In the genomic region with DNA sequence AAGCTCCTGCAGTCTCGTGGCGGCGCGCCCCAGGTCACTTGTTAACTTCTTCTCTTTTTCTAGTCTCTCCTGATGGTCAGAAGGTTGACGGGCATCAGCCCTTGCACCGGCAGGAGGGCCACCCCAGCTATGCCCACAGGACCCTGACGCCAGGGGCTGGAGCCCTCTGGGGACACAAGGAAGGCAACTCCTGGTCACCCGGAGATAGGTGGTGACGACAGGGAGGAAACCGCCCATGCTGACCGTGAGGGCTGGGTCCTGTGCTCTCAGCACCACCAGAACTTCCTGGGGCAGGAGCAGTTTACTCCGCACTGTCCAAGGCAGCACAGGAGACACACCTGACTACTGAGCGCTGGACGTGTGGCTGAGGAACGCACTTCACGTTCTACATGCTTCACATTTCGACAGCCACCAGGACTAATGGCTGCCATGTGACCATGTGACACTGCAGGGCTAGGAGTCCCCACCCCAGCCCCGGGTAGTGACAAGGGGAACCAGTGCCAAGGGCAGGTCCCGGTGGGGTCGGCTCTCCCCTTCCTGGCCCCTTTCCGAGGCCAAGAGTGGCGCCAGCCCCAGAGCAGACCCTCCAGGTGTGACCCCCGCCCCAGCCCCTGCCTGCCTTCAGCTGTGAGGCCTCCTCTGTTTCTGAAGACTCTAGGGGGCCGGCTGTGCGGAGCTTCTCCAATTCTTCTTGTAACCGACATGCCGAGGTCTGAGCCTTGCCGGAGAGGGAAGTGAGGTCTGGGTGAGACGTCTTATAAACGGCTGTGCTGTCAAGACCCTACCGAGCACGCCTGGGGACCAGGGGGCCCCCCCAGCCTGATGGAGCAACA, we compare ENCODE assay signal across 9 cellular contexts. TPM values are rescaled to one million over a fixed set of nuclear protein-coding genes. Genes with fewer than 3 reads are reported as not detected.
DNase-seq lines count a peak whose midpoint lies in the region; ATAC-seq and TF ChIP-seq lines count a peak whose summit lies in the region.
"Had no signal": no experiment of that assay in that cellular context is flagged by ENCODE, and none has a peak within 500 bp of the region (broad histone marks: within the 10 kb centered on the region; RNA-seq: fewer than 3 reads in every experiment).

No MANE protein-coding gene starts in this region.

- H3K27ac ChIP-seq in 22Rv1 (peak overlapping the region; percentile 34; the same call in 1 of the 2 replicates), esophagus squamous epithelium (peak overlapping the region in 3 of 4 donors; percentile 52 to 83 (median 79))

- TF ChIP-seq CTCF in 22Rv1 (IDR thresholded peaks at IDR 0.05) (no peak), HFFc6 (IDR thresholded peaks at IDR 0.05) (no peak), esophagus squamous epithelium (IDR thresholded peaks at IDR 0.05) (no peak), nephron (IDR thresholded peaks at IDR 0.05; ENCODE audit: unreplicated experiment in 3 of 3) (no peak)

- H3K4me3 Mint-ChIP-seq in HFFc6, result peak overlapping the region; percentile 30; the same call in 1 of the 2 replicates
- no peak overlapping the region for H3K4me3 Mint-ChIP-seq in nephron

- no peak for TF ChIP-seq POLR2A in esophagus squamous epithelium (IDR thresholded peaks at IDR 0.05)

- H3K4me1 ChIP-seq in esophagus squamous epithelium, result peaks cover 36 to 70% (median 45%) of the 10 kb centered on the region in 3 donors

- H3K4me3 ChIP-seq in esophagus squamous epithelium, result no peak overlapping the region
- H3K4me3 ChIP-seq: K562 had no signal

- H3K36me3 Mint-ChIP-seq in HFFc6 (ENCODE audit: low read depth) (peaks cover 8% of the 10 kb centered on the region), nephron (ENCODE audit: low read depth) (peaks cover 17% of the 10 kb centered on the region)

- H3K9me3 Mint-ChIP-seq in HFFc6, result peaks cover 4% of the 10 kb centered on the region; the same call in 1 of the 2 replicates
- H3K9me3 Mint-ChIP-seq in nephron, result no peaks in the 10 kb centered on the region

- H3K9me3 ChIP-seq in esophagus squamous epithelium, result no peaks in the 10 kb centered on the region

- DNase-seq in HFFc6, result no peak
- no peak for DNase-seq in esophagus squamous epithelium (lab: John Stamatoyannopoulos, UW)
- no peak for DNase-seq in NCI-H1105 (lab: John Stamatoyannopoulos, UW)
- DNase-seq in NCI-H2227 (lab: John Stamatoyannopoulos, UW; ENCODE audit: unreplicated experiment), result no peak
- no peak for DNase-seq in epidermal melanocyte (ENCODE audit: insufficient read length, low spot score)

- no peak for ATAC-seq in GM19351 (IDR thresholded peaks at IDR 0.05; ENCODE audit: unreplicated experiment)
- ATAC-seq: K562 had no signal

- H3K27ac Mint-ChIP-seq in HFFc6 (no peak overlapping the region; the same call in 1 of the 2 replicates), nephron (peak overlapping the region; percentile 35 to 64 (median 39))

- no peaks in the 10 kb centered on the region for H3K27me3 ChIP-seq in esophagus squamous epithelium

- peaks cover 13 to 54% (median 29%) of the 10 kb centered on the region in 3 donors for H3K36me3 ChIP-seq in esophagus squamous epithelium

- intact Hi-C loops in esophagus squamous epithelium (cut with DNase I), result loop anchor here (5.0 to 10.0 kb wide), 2 partner anchors 78 to 110 kb away; no protein-coding TSS in a partner anchor

- WGBS in esophagus squamous epithelium, 2 donors, result 44 to 57% methylated on average over 5 to 9 of the region's 32 CpGs

- H3K27me3 Mint-ChIP-seq in HFFc6 (ENCODE audit: insufficient read depth), result peaks cover 50% of the 10 kb centered on the region
- no peaks in the 10 kb centered on the region for H3K27me3 Mint-ChIP-seq in nephron (ENCODE audit: low read depth)

- peaks cover 10% of the 10 kb centered on the region for H3K4me1 Mint-ChIP-seq in HFFc6 (ENCODE audit: low read depth)
- H3K4me1 Mint-ChIP-seq in nephron, result peaks cover 10% of the 10 kb centered on the region

RNA-seq across cellular contexts. Expression of gene DSTN, which starts 45.2 kb away (rescaled TPM):
- 100 to 1,000 TPM; 497 to 624 (median 521) TPM for total RNA-seq in HFFc6 (2021; fragmentation: NEBNext Ultra II Directional; extraction: Animal tissue kit (Norgen Biotek cat#: 25700))
- 100 to 1,000 TPM; 242 to 616 (median 360) TPM for total RNA-seq in esophagus squamous epithelium
